19 cellular contexts compared by ENCODE assay signal in genomic region chr2:1137992-1138391, GRCh38.
A peak's percentile ranks its signal among the peaks of the same experiment; 100 is the strongest.
DNase-seq lines count a peak whose midpoint lies in the region; ATAC-seq, FAIRE-seq and TF ChIP-seq lines count a peak whose summit lies in the region.
"Had no signal": no experiment of that assay in that cellular context is flagged by ENCODE, and none has a peak within 500 bp of the region (broad histone marks: within the 10 kb centered on the region; RNA-seq: fewer than 3 reads in every experiment).

No MANE protein-coding gene starts in this region.

- H3K9ac ChIP-seq in mesendoderm (ENCODE audit: low read length) = no peak overlapping the region
- H3K9ac ChIP-seq: GM23248 had no signal

- no peak overlapping the region for H2BK120ac ChIP-seq in mesendoderm (ENCODE audit: low read depth, low read length)

- H3K27me3 ChIP-seq in bronchial epithelial cell (ENCODE audit: control insufficient read depth, insufficient read depth, low read length) (no peaks in the 10 kb centered on the region), mesendoderm (ENCODE audit: insufficient read depth, low read length, poor library complexity) (no peaks in the 10 kb centered on the region)

- no peak for DNase-seq in bronchial epithelial cell (ENCODE audit: low read depth)
- peak; percentile 48 for DNase-seq in mesendoderm
- peak; percentile 33 for DNase-seq in retina
- no peak for DNase-seq in stimulated activated CD4-positive, alpha-beta T cell treated with anti-CD3 and anti-CD28 coated beads, Interleukin-4, amount 100 ng/mL, for 1 hour
- DNase-seq in SHP77 (lab: John Stamatoyannopoulos, UW) = no peak
- DNase-seq: ACHN; Caco-2; CD4-positive, alpha-beta T cell; GDM1; GM23248; HCEC 1CT; HFFc6 had no signal

- peak; percentile 40 for FAIRE-seq in bronchial epithelial cell (lab: Jason Lieb, UNC)
- FAIRE-seq: D721Med, GM12892, GM18507, H54 had no signal

- H4K8ac ChIP-seq in mesendoderm (ENCODE audit: low read depth, low read length) = no peak overlapping the region

- POLR2A ChIA-PET in HEK293 (lab: Yijun Ruan, JAX) = no interaction called here

- H3K4me3 ChIP-seq in HEK293 (ENCODE audit: low read depth, low read length) = no peak overlapping the region
- no peak overlapping the region for H3K4me3 ChIP-seq in bronchial epithelial cell (ENCODE audit: low read depth, low read length)
- no peak overlapping the region for H3K4me3 ChIP-seq in mesendoderm (ENCODE audit: low read length)
- H3K4me3 ChIP-seq: GM23248 had no signal

- no peaks in the 10 kb centered on the region for H3K4me1 ChIP-seq in HEK293 (ENCODE audit: control insufficient read depth, insufficient read depth, low read length)
- no peaks in the 10 kb centered on the region for H3K4me1 ChIP-seq in mesendoderm (ENCODE audit: control insufficient read depth, low read depth, low read length)
- H3K4me1 ChIP-seq: Caco-2 had no signal

- no peak overlapping the region for H2BK5ac ChIP-seq in mesendoderm (ENCODE audit: low read length)

- H3K56ac ChIP-seq in mesendoderm (ENCODE audit: low read length) = no peak overlapping the region

- no peak overlapping the region for H3K4me2 ChIP-seq in mesendoderm (ENCODE audit: low read length)

- no peak overlapping the region for H3K18ac ChIP-seq in mesendoderm (ENCODE audit: low read length)

- no peaks in the 10 kb centered on the region for H3K36me3 ChIP-seq in HEK293 (ENCODE audit: control insufficient read depth in 2 of 2, insufficient read depth in 1 of 2, low read length in 2 of 2)
- H3K36me3 ChIP-seq in bronchial epithelial cell (ENCODE audit: control insufficient read depth, insufficient read depth, low read length) = no peaks in the 10 kb centered on the region
- H3K36me3 ChIP-seq in mesendoderm (ENCODE audit: control insufficient read depth, insufficient read depth, low read length) = no peaks in the 10 kb centered on the region

- H2AK5ac ChIP-seq in mesendoderm (ENCODE audit: low read length) = no peak overlapping the region

- H4K5ac ChIP-seq in mesendoderm (ENCODE audit: low read length) = no peak overlapping the region

- no peak overlapping the region for H3K4ac ChIP-seq in mesendoderm (ENCODE audit: low read depth, low read length)

- TF ChIP-seq CTCF in HEK293 (tag by site-specific recombination; IDR thresholded peaks at IDR 0.05) (no peak), bronchial epithelial cell (IDR thresholded peaks at IDR 0.05; ENCODE audit: insufficient read depth, low read length, severe bottlenecking) (no peak)

- CTCF ChIA-PET in HEK293 (lab: Yijun Ruan, JAX) = interaction anchor here (1.2 kb wide), 1 partner anchor 408 kb away, joined by 6 read pairs; no protein-coding TSS in a partner anchor

- ATAC-seq in HG02885 (IDR thresholded peaks at IDR 0.05; ENCODE audit: poor library complexity, unreplicated experiment) = no peak

- no peaks in the 10 kb centered on the region for H3K9me3 ChIP-seq in HEK293 (ENCODE audit: control insufficient read depth, insufficient read depth, low read depth, low read length)
- H3K9me3 ChIP-seq: Caco-2 had no signal

- H3K79me1 ChIP-seq in mesendoderm (ENCODE audit: low read length) = no peaks in the 10 kb centered on the region

- no CpG with 5 or more reads among the region's 14 CpGs for WGBS in mesendoderm (ENCODE audit: extremely low coverage, insufficient coverage, low lambda C conversion rate)

- no peak overlapping the region for H2BK15ac ChIP-seq in mesendoderm (replicated peaks; ENCODE audit: low read depth)

- no peaks in the 10 kb centered on the region for H3K79me2 ChIP-seq in mesendoderm (ENCODE audit: control insufficient read depth, insufficient read depth, low read length)

- H3K27ac ChIP-seq in HEK293 (ENCODE audit: extremely low read depth, low read depth, low read length) (no peak overlapping the region), mesendoderm (ENCODE audit: low read depth, low read length) (no peak overlapping the region)
- H3K27ac ChIP-seq: C4-2B, GM23248 had no signal

- H3K23ac ChIP-seq in mesendoderm (ENCODE audit: low read length) = no peak overlapping the region

TF ChIP-seq in HEK293, 187 proteins besides CTCF, POLR2A, EP300 and RAD21:
- TF ChIP-seq ZNF529 (tag by site-specific recombination; IDR thresholded peaks at IDR 0.05; ENCODE audit: insufficient replicate concordance) = no peak
- TF ChIP-seq ZIC2 (tag by site-specific recombination; IDR thresholded peaks at IDR 0.05) = peak; percentile 30; the same call in 1 of the 2 replicates
- no peak for TF ChIP-seq ZNF514 (tag by site-specific recombination; IDR thresholded peaks at IDR 0.05)

Comparison
In these comparisons a context has a peak if more than half of its experiments do, and no peak if none do; other contexts are left out.
1. DNase-seq: peak in mesendoderm (single experiment) and retina (single experiment); none in bronchial epithelial cell (single experiment), stimulated activated CD4-positive, alpha-beta T cell treated with anti-CD3 and anti-CD28 coated beads, Interleukin-4, amount 100 ng/mL, for 1 hour (single experiment) and SHP77 (0 of 2).